In genomic region chrX:48021026-48021900, GRCh38 we compare ENCODE assay signal across 8 cellular contexts. TPM values are rescaled to one million over a fixed set of nuclear protein-coding genes. Genes with fewer than 3 reads are reported as not detected.
DNase-seq lines count a peak whose midpoint lies in the region; ATAC-seq and TF ChIP-seq lines count a peak whose summit lies in the region.

No MANE protein-coding gene starts in this region.

- ATAC-seq in HG03135 (IDR thresholded peaks at IDR 0.05; ENCODE audit: unreplicated experiment) (peak; percentile 61), left lung (peak; percentile 89), HG02763 (IDR thresholded peaks at IDR 0.05; ENCODE audit: unreplicated experiment) (no peak)

- intact Hi-C loops in left lung (cut with DNase I) = loop anchor here in 1 of 2 donors (10.0 kb wide), 1 partner anchor 186 kb away; the partner anchor contains the start of gene ZNF81

- no peak for TF ChIP-seq CTCF in left lung (IDR thresholded peaks at IDR 0.05)

- H3K9me3 ChIP-seq in left lung = no peaks in the 10 kb centered on the region

- no peaks in the 10 kb centered on the region for H3K27me3 ChIP-seq in left lung

- DNase-seq in GDM1 (lab: John Stamatoyannopoulos, UW) (peak; percentile 65), NCI-H510A treated with DMSO at 0.1 percent for 48 hours (lab: John Stamatoyannopoulos, UW) (peak; percentile 93), dermis microvascular lymphatic vessel endothelial cell (ENCODE audit: low read depth in 2 of 2) (peak; percentile 79 to 83), left lung (peak; percentile 74)
- peak; percentile 74 for DNase-seq in activated CD4-positive, alpha-beta T cell treated with anti-CD3 and anti-CD28 coated beads, Interleukin-2, amount 50 U/mL, for 4 hours
- peak; percentile 62 to 70 for DNase-seq in stimulated activated CD4-positive, alpha-beta T cell treated with anti-CD3 and anti-CD28 coated beads, Interleukin-1b, Interleukin-23, amount 100 ng/mL, for 4 hours (ENCODE audit: low read depth in 2 of 2)

- peak overlapping the region; percentile 25 to 44 for H3K4me3 ChIP-seq in left lung

- no peaks in the 10 kb centered on the region for H3K4me1 ChIP-seq in left lung

- H3K36me3 ChIP-seq in left lung = no peaks in the 10 kb centered on the region

- peak overlapping the region; percentile 83 to 87 for H3K27ac ChIP-seq in left lung

RNA-seq across cellular contexts. Expression of gene SPACA5, which starts 14.5 kb away (rescaled TPM):
- total RNA-seq in dermis microvascular lymphatic vessel endothelial cell (not detected in 2 replicates), left lung (not detected)

RNA-seq across cellular contexts. Expression of gene ZNF182, which starts 17.5 kb away (rescaled TPM):
- 1.8 and 2.7 TPM in 2 replicates for total RNA-seq in dermis microvascular lymphatic vessel endothelial cell
- 1 to 10 TPM; 5.1 to 5.9 TPM for total RNA-seq in left lung

RNA-seq across cellular contexts. Expression of gene ZNF630, which starts 50.2 kb away (rescaled TPM):
- total RNA-seq in dermis microvascular lymphatic vessel endothelial cell = 1.3 TPM in 2 replicates
- 1 to 10 TPM; 3.0 to 4.3 TPM for total RNA-seq in left lung
